ENCODE assay signal across 9 cellular contexts in genomic region chr1:26160527-26161407, GRCh38. TPM values are rescaled to one million over a fixed set of nuclear protein-coding genes. Genes with fewer than 3 reads are reported as not detected.
DNase-seq lines count a peak whose midpoint lies in the region; ATAC-seq and TF ChIP-seq lines count a peak whose summit lies in the region.
"Had no signal": no experiment of that assay in that cellular context is flagged by ENCODE, and none has a peak within 500 bp of the region (broad histone marks: within the 10 kb centered on the region; RNA-seq: fewer than 3 reads in every experiment).

No MANE protein-coding gene starts in this region.

- H3K4me1 ChIP-seq in IMR-90 (ENCODE audit: control insufficient read depth, insufficient read depth, low read length) (peaks cover 4% of the 10 kb centered on the region), right lobe of liver (peaks cover 0 to 11% (median 0%) of the 10 kb centered on the region in 4 donors), mucosa of descending colon (ENCODE audit: low read depth) (peaks cover 12% of the 10 kb centered on the region)

- no peak overlapping the region for H3K27ac Mint-ChIP-seq in stimulated activated naive CD8-positive, alpha-beta T cell treated with anti-CD3 and anti-CD28 coated beads, Interleukin-15, amount 100 ng/mL, for 72 hours
- no peak overlapping the region for H3K27ac Mint-ChIP-seq in activated T-cell treated with anti-CD3 and anti-CD28 coated beads, Interleukin-2, amount 50 U/mL, for 24 hours

- H3K9me3 ChIP-seq in IMR-90 (ENCODE audit: control insufficient read depth, insufficient read depth, low read length) (no peaks in the 10 kb centered on the region), right lobe of liver (no peaks in the 10 kb centered on the region), mucosa of descending colon (no peaks in the 10 kb centered on the region), MG63 (no peaks in the 10 kb centered on the region)

- H3K4ac ChIP-seq in IMR-90 (ENCODE audit: low read depth, low read length): no peak overlapping the region

- intact Hi-C loops in IMR-90 (cut with micrococcal nuclease): no loop called here
- intact Hi-C loops in right lobe of liver (cut with DNase I): no loop called here
- intact Hi-C loops in mucosa of descending colon (cut with DNase I, micrococcal nuclease): no loop called here

- H2BK20ac ChIP-seq in IMR-90 (ENCODE audit: low read depth, low read length): no peak overlapping the region

- no peak for TF ChIP-seq CTCF in IMR-90 (conservative IDR thresholded peaks at IDR 0.05; ENCODE audit: low read depth, low read length)
- no peak for TF ChIP-seq CTCF in coronary artery (IDR thresholded peaks at IDR 0.05)
- no peak for TF ChIP-seq CTCF in right lobe of liver (IDR thresholded peaks at IDR 0.05)
- no peak for TF ChIP-seq CTCF in mucosa of descending colon (IDR thresholded peaks at IDR 0.05)

- H3K4me1 Mint-ChIP-seq in stimulated activated naive CD8-positive, alpha-beta T cell treated with anti-CD3 and anti-CD28 coated beads, Interleukin-15, amount 100 ng/mL, for 72 hours: peaks cover 20% of the 10 kb centered on the region
- peaks cover 25% of the 10 kb centered on the region for H3K4me1 Mint-ChIP-seq in activated T-cell treated with anti-CD3 and anti-CD28 coated beads, Interleukin-2, amount 50 U/mL, for 24 hours (ENCODE audit: low read depth)

- BruUV-seq in IMR-90 (replicated peaks; lab: Mats Ljungman, UMichigan): no TSS peak

- H2AK5ac ChIP-seq in IMR-90 (ENCODE audit: low read depth, low read length): no peak overlapping the region

- peak overlapping the region; percentile 6 to 59 for H3K4me3 Mint-ChIP-seq in stimulated activated naive CD8-positive, alpha-beta T cell treated with anti-CD3 and anti-CD28 coated beads, Interleukin-15, amount 100 ng/mL, for 72 hours
- H3K4me3 Mint-ChIP-seq in activated T-cell treated with anti-CD3 and anti-CD28 coated beads, Interleukin-2, amount 50 U/mL, for 24 hours: no peak overlapping the region

- no peaks in the 10 kb centered on the region for H3K79me1 ChIP-seq in IMR-90 (ENCODE audit: low read depth in 1 of 2, low read length in 2 of 2)

- TF ChIP-seq RAD21 in IMR-90 (IDR thresholded peaks at IDR 0.05; ENCODE audit: low read length): no peak

- H3K18ac ChIP-seq in IMR-90 (ENCODE audit: low read depth, low read length): no peak overlapping the region

- 28% methylated on average over 4 of the region's 18 CpGs; no CpG with 5 or more reads in 1 of the 2 experiments for WGBS in IMR-90 (ENCODE audit: extremely low coverage in 2 of 2, insufficient read length in 1 of 2), 2 experiments
- 54% methylated on average over 8 of the region's 18 CpGs for WGBS in right lobe of liver (ENCODE audit: insufficient coverage, low coverage, low lambda C conversion rate, missing lambda C conversion rate)

- H3K27ac ChIP-seq in IMR-90 (ENCODE audit: insufficient read depth, low read length) (no peak overlapping the region), coronary artery (no peak overlapping the region), right lobe of liver (peak overlapping the region in 1 of 3 donors; percentile 13)

- in situ Hi-C loops in IMR-90 (cut with MboI; ENCODE audit: low sequenced_read_pairs): no loop called here

- H2BK120ac ChIP-seq in IMR-90 (ENCODE audit: low read depth, low read length): no peak overlapping the region

- no peak for DNase-seq in IMR-90
- no peak for DNase-seq in coronary artery (ENCODE audit: low spot score)
- peak in 1 of 3 donors; percentile 45 for DNase-seq in right lobe of liver
- no peak for DNase-seq in stimulated activated naive CD8-positive, alpha-beta T cell treated with anti-CD3 and anti-CD28 coated beads, Interleukin-15, amount 100 ng/mL, for 72 hours
- DNase-seq in mucosa of descending colon: no peak
- no peak for DNase-seq in MG63
- no peak for DNase-seq in hypothalamus (lab: John Stamatoyannopoulos, UW)
- no peak for DNase-seq in activated T-cell treated with anti-CD3 and anti-CD28 coated beads, Interleukin-2, amount 50 U/mL, for 24 hours
- DNase-seq: kidney glomerular epithelial cell had no signal

- 0 out of 2 replicates have a peak overlapping the region, but pooled peaks have one; percentile 41 for H3K4me3 ChIP-seq in IMR-90 (ENCODE audit: insufficient read depth, low read depth, low read length)
- peak overlapping the region; percentile 72 for H3K4me3 ChIP-seq in coronary artery
- peak overlapping the region; percentile 30 to 50 (median 35) for H3K4me3 ChIP-seq in right lobe of liver
- H3K4me3 ChIP-seq in mucosa of descending colon: no peak overlapping the region
- no peak overlapping the region for H3K4me3 ChIP-seq in MG63

- no peak overlapping the region for H3K9ac ChIP-seq in IMR-90 (ENCODE audit: low read depth, low read length)

- H2AK9ac ChIP-seq in IMR-90 (replicated peaks; ENCODE audit: low read depth, low read length, poor library complexity): no peak overlapping the region

- TF ChIP-seq POLR2A in IMR-90 (IDR thresholded peaks at IDR 0.05; ENCODE audit: low read depth, low read length): no peak
- no peak for TF ChIP-seq POLR2A in right lobe of liver (IDR thresholded peaks at IDR 0.05)

- no peak overlapping the region for H4K5ac ChIP-seq in IMR-90 (ENCODE audit: low read depth, low read length)

- no peaks in the 10 kb centered on the region for H3K9me3 Mint-ChIP-seq in stimulated activated naive CD8-positive, alpha-beta T cell treated with anti-CD3 and anti-CD28 coated beads, Interleukin-15, amount 100 ng/mL, for 72 hours
- H3K9me3 Mint-ChIP-seq in activated T-cell treated with anti-CD3 and anti-CD28 coated beads, Interleukin-2, amount 50 U/mL, for 24 hours: no peaks in the 10 kb centered on the region

- H3K36me3 Mint-ChIP-seq in activated T-cell treated with anti-CD3 and anti-CD28 coated beads, Interleukin-2, amount 50 U/mL, for 24 hours (ENCODE audit: low read depth): no peaks in the 10 kb centered on the region

- H4K20me1 ChIP-seq in IMR-90 (ENCODE audit: insufficient read depth, low read length): no peaks in the 10 kb centered on the region

- H3K23ac ChIP-seq in IMR-90 (ENCODE audit: low read depth, low read length): no peak overlapping the region

- H3K27me3 Mint-ChIP-seq in stimulated activated naive CD8-positive, alpha-beta T cell treated with anti-CD3 and anti-CD28 coated beads, Interleukin-15, amount 100 ng/mL, for 72 hours: peaks cover 85% of the 10 kb centered on the region
- H3K27me3 Mint-ChIP-seq in activated T-cell treated with anti-CD3 and anti-CD28 coated beads, Interleukin-2, amount 50 U/mL, for 24 hours: peaks cover 69% of the 10 kb centered on the region

- H3K27me3 ChIP-seq in IMR-90 (ENCODE audit: control insufficient read depth, insufficient read depth, low read length) (peaks cover 40% of the 10 kb centered on the region; the same call in 1 of the 2 replicates), right lobe of liver (no peaks in the 10 kb centered on the region), MG63 (no peaks in the 10 kb centered on the region)

- ATAC-seq in IMR-90 (ENCODE audit: low read depth) (no peak), right lobe of liver (peak in 2 of 4 donors; percentile 3 to 4), mucosa of descending colon (no peak)
- no peak for ATAC-seq in stimulated activated naive CD8-positive, alpha-beta T cell treated with anti-CD3 and anti-CD28 coated beads, Interleukin-15, amount 100 ng/mL, for 72 hours

- no peak overlapping the region for H4K91ac ChIP-seq in IMR-90 (ENCODE audit: insufficient read depth, low read depth, low read length)

- dilution Hi-C loops in IMR-90 (cut with HindIII; ENCODE audit: low sequenced_read_pairs, unreplicated experiment): no loop called here

- no peak overlapping the region for H3K14ac ChIP-seq in IMR-90 (replicated peaks; ENCODE audit: low read depth, low read length)

- H3K4me2 ChIP-seq in IMR-90 (ENCODE audit: low read depth, low read length): peak overlapping the region; percentile 54

- CTCF ChIA-PET in IMR-90 (lab: Yijun Ruan, JAX): interaction anchor here (0.5 kb wide), 1 partner anchor 139 kb away, joined by 3 read pairs; no protein-coding TSS in a partner anchor

- no peaks in the 10 kb centered on the region for H3K9me1 ChIP-seq in IMR-90 (ENCODE audit: insufficient read depth, low read length)

- H2BK15ac ChIP-seq in IMR-90 (ENCODE audit: low read depth, low read length): no peak overlapping the region

- no peak overlapping the region for H3K56ac ChIP-seq in IMR-90 (ENCODE audit: extremely low read depth, insufficient read depth, low read length)

- H2AFZ ChIP-seq in IMR-90 (replicated peaks; ENCODE audit: low read length, poor library complexity): peak overlapping the region; percentile 89

- H3K36me3 ChIP-seq in IMR-90 (ENCODE audit: control insufficient read depth, insufficient read depth, low read length) (no peaks in the 10 kb centered on the region), right lobe of liver (no peaks in the 10 kb centered on the region), mucosa of descending colon (ENCODE audit: low read depth) (no peaks in the 10 kb centered on the region), MG63 (no peaks in the 10 kb centered on the region)

- POLR2A ChIA-PET in IMR-90 (lab: Charles Lee; ENCODE audit: unreplicated experiment): no interaction called here

- H2BK5ac ChIP-seq in IMR-90 (ENCODE audit: low read depth, low read length, poor library complexity, severe bottlenecking): no peak overlapping the region

- no peak overlapping the region for H4K8ac ChIP-seq in IMR-90 (ENCODE audit: low read depth in 2 of 2, low read length in 2 of 2)

RNA-seq across cellular contexts. Expression of gene FAM110D, which starts 1.9 kb away (rescaled TPM):
- total RNA-seq in IMR-90 (2012; rRNA removed): not detected in 2 replicates
- polyA plus RNA-seq in IMR-90 (2012; rRNA removed): not detected in 2 replicates
- 0.03 TPM in 1 of 2 replicates, not detected in the other for polyA plus RNA-seq in IMR-90 (2012; cell fraction: cytosol; rRNA removed)
- polyA plus RNA-seq in IMR-90 (2012; cell fraction: nucleus; rRNA removed; ENCODE audit: low replicate concordance): 0.03 TPM in 1 of 2 replicates, not detected in the other
- under 1 TPM; 0.22 to 0.53 (median 0.34) TPM for total RNA-seq in right lobe of liver
- total RNA-seq in mucosa of descending colon: 1 to 10 TPM in 2 of 3 donors, under 1 TPM in 1; 0.78 to 1.5 (median 1.5) TPM
- total RNA-seq in MG63 (2014; rRNA removed; shearing (Covaris generic); ENCODE audit: low replicate concordance): 0.07 TPM in 1 of 2 replicates, not detected in the other

RNA-seq across cellular contexts. Expression of gene C1orf232, which starts 8.0 kb away (rescaled TPM):
- total RNA-seq in IMR-90 (2012; rRNA removed) (not detected in 2 replicates), right lobe of liver (not detected), mucosa of descending colon (not detected)
- polyA plus RNA-seq in IMR-90 (2012; rRNA removed): not detected in 2 replicates
- polyA plus RNA-seq in IMR-90 (2012; cell fraction: cytosol; rRNA removed): not detected in 2 replicates
- not detected in 2 replicates for polyA plus RNA-seq in IMR-90 (2012; cell fraction: nucleus; rRNA removed; ENCODE audit: low replicate concordance)
- not detected in 2 replicates for total RNA-seq in MG63 (2014; rRNA removed; shearing (Covaris generic); ENCODE audit: low replicate concordance)

RNA-seq across cellular contexts. Expression of gene ZNF593, which starts 8.9 kb away (rescaled TPM):
- total RNA-seq in IMR-90 (2012; rRNA removed) (22.2 and 22.8 TPM in 2 replicates), right lobe of liver (10 to 100 TPM; 16.8 to 39.6 (median 20.7) TPM), mucosa of descending colon (10 to 100 TPM; 14.8 to 21.4 (median 17.9) TPM)
- 57.7 and 78.6 TPM in 2 replicates for polyA plus RNA-seq in IMR-90 (2012; rRNA removed)
- 79.2 and 84.3 TPM in 2 replicates for polyA plus RNA-seq in IMR-90 (2012; cell fraction: cytosol; rRNA removed)
- polyA plus RNA-seq in IMR-90 (2012; cell fraction: nucleus; rRNA removed; ENCODE audit: low replicate concordance): 27.4 and 38.4 TPM in 2 replicates
- 27.8 and 45.7 TPM in 2 replicates for total RNA-seq in MG63 (2014; rRNA removed; shearing (Covaris generic); ENCODE audit: low replicate concordance)

RNA-seq across cellular contexts. Expression of gene ZNF593OS, which starts 10.9 kb away (rescaled TPM):
- total RNA-seq in IMR-90 (2012; rRNA removed): not detected in 2 replicates
- polyA plus RNA-seq in IMR-90 (2012; rRNA removed): not detected in 2 replicates
- not detected in 2 replicates for polyA plus RNA-seq in IMR-90 (2012; cell fraction: cytosol; rRNA removed)
- polyA plus RNA-seq in IMR-90 (2012; cell fraction: nucleus; rRNA removed; ENCODE audit: low replicate concordance): 0.14 TPM in 1 of 2 replicates, not detected in the other
- total RNA-seq in right lobe of liver: not detected
- total RNA-seq in mucosa of descending colon: not detected
- total RNA-seq in MG63 (2014; rRNA removed; shearing (Covaris generic); ENCODE audit: low replicate concordance): not detected in 2 replicates

RNA-seq across cellular contexts. Expression of gene CNKSR1, which starts 16.5 kb away (rescaled TPM):
- total RNA-seq in IMR-90 (2012; rRNA removed): 0.28 TPM in 1 of 2 replicates, not detected in the other
- polyA plus RNA-seq in IMR-90 (2012; rRNA removed): 0.30 and 0.43 TPM in 2 replicates
- 0.24 and 1.2 TPM in 2 replicates for polyA plus RNA-seq in IMR-90 (2012; cell fraction: cytosol; rRNA removed)
- polyA plus RNA-seq in IMR-90 (2012; cell fraction: nucleus; rRNA removed; ENCODE audit: low replicate concordance): 3.8 and 5.8 TPM in 2 replicates
- total RNA-seq in right lobe of liver: 1 to 10 TPM in 4 of 6 experiments, under 1 TPM in 2; 0.72 to 1.4 (median 1.1) TPM
- total RNA-seq in mucosa of descending colon: 10 to 100 TPM; 19.6 to 65.7 (median 38.6) TPM
- total RNA-seq in MG63 (2014; rRNA removed; shearing (Covaris generic); ENCODE audit: low replicate concordance): not detected in 2 replicates

Comparison
In these comparisons a context has a peak if more than half of its experiments do, and no peak if none do; other contexts are left out.
1. H3K4me3 ChIP-seq: peak in IMR-90 (single experiment), coronary artery (single experiment) and right lobe of liver (3 of 3); none in mucosa of descending colon (single experiment) and MG63 (single experiment).